Comparison of ENCODE assay signal across 14 cellular contexts in genomic region chr4:140719022-140719421, GRCh38.
DNase-seq lines count a peak whose midpoint lies in the region; ATAC-seq and TF ChIP-seq lines count a peak whose summit lies in the region.
"Had no signal": no experiment of that assay in that cellular context is flagged by ENCODE, and none has a peak within 500 bp of the region (broad histone marks: within the 10 kb centered on the region; RNA-seq: fewer than 3 reads in every experiment).

No MANE protein-coding gene starts in this region.

- in situ Hi-C loops in astrocyte of the spinal cord (cut with HindIII; ENCODE audit: low sequenced_read_pairs), result no loop called here

- no peaks in the 10 kb centered on the region for H3K36me3 ChIP-seq in ACC112 (ENCODE audit: insufficient read depth, low read length)
- H3K36me3 ChIP-seq: BLaER1, suprapubic skin had no signal

- no peak for TF ChIP-seq CTCF in astrocyte of the spinal cord (IDR thresholded peaks at IDR 0.05; ENCODE audit: low read depth, low read length)

- ATAC-seq in GM19397 (IDR thresholded peaks at IDR 0.05; ENCODE audit: unreplicated experiment), result no peak
- ATAC-seq: body of pancreas, Right ventricle myocardium inferior had no signal

- H3K27me3 ChIP-seq in ACC112 (ENCODE audit: insufficient read depth, low read length), result no peaks in the 10 kb centered on the region
- H3K27me3 ChIP-seq: BLaER1, body of pancreas, suprapubic skin had no signal

- H3K79me2 ChIP-seq in ACC112 (ENCODE audit: control insufficient read depth, insufficient read depth, low read length, unreplicated experiment), result peaks cover 26% of the 10 kb centered on the region

- H3K4me3 ChIP-seq in ACC112 (ENCODE audit: low read depth, low read length), result no peak overlapping the region
- no peak overlapping the region for H3K4me3 ChIP-seq in astrocyte of the spinal cord (ENCODE audit: low read depth, low read length)
- H3K4me3 ChIP-seq: BLaER1, body of pancreas, suprapubic skin had no signal

- H3K4me1 ChIP-seq in ACC112 (ENCODE audit: control insufficient read depth, insufficient read depth, low read length, unreplicated experiment), result peaks cover 26% of the 10 kb centered on the region

- no peak overlapping the region for H2AFZ ChIP-seq in ACC112 (ENCODE audit: low read length, unreplicated experiment)

- DNase-seq in HCEC 1CT, result peak; percentile 61
- peak; percentile 56 for DNase-seq in astrocyte of the spinal cord (ENCODE audit: low read depth, low spot score)
- peak; percentile 73 for DNase-seq in kidney tubule cell (ENCODE audit: low spot score)
- DNase-seq in SIG-M5 (lab: John Stamatoyannopoulos, UW), result no peak
- no peak for DNase-seq in substantia nigra (lab: John Stamatoyannopoulos, UW)
- DNase-seq in NCI-H2227 treated with DMSO at 0.1 percent for 48 hours (lab: John Stamatoyannopoulos, UW), result no peak
- DNase-seq: body of pancreas; H9; stimulated activated CD4-positive, alpha-beta T cell treated with anti-CD3 and anti-CD28 coated beads, Interleukin-2, amount 100 ng/mL, for 24 hours had no signal

- H3K27ac ChIP-seq in ACC112 (ENCODE audit: low read depth, low read length) (peak overlapping the region; percentile 84), substantia nigra (ENCODE audit: low read depth, low read length, poor library complexity, severe bottlenecking) (no peak overlapping the region)
- H3K27ac ChIP-seq: BLaER1, suprapubic skin had no signal

Comparison
In these comparisons a context has a peak if more than half of its experiments do, and no peak if none do; other contexts are left out.
1. DNase-seq: peak in HCEC 1CT (single experiment), astrocyte of the spinal cord (single experiment) and kidney tubule cell (single experiment); none in SIG-M5 (single experiment), substantia nigra (0 of 49) and NCI-H2227 treated with DMSO at 0.1 percent for 48 hours (single experiment).